In the genomic region with DNA sequence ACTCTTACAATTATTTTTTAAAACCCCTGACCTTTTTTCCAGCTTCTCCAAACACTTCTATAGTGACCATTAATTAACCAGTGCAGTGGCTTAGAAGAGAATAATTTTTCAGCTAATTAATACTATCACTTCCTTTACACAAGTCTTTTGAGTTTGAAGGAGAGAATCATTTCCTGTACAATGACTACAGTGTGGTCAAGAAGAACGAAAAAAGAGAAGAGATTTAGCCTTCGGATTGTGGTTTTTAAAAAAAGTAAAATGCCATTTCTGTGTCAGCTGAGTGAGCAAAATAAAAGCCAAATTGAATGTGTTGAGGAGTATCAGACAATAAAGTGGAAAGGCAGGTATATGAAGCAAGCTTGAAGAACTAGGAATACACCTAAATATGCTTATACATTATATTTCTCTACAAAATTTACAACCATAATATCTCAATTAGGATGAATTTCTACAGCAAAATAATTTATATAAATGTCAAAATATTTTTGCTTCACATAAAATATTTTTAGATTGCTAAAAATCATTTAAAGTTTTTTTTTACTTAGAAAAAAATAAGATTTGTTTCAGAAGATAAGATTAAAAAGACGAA, we compare ENCODE assay signal across 20 cellular contexts.
"Had no signal": no experiment of that assay in that cellular context is flagged by ENCODE, and none has a peak within 500 bp of the region (broad histone marks: within the 10 kb centered on the region; RNA-seq: fewer than 3 reads in every experiment).

No MANE protein-coding gene starts in this region.

- FAIRE-seq: pancreas, urothelium cell line had no signal

- H3K36me3 ChIP-seq: pancreas, suprapubic skin, thyroid gland had no signal

- H3K4me3 ChIP-seq: hepatocyte, lung, pancreas, smooth muscle cell, suprapubic skin, thyroid gland had no signal

- H3K9me3 ChIP-seq: pancreas, suprapubic skin, thyroid gland had no signal

- H2AFZ ChIP-seq: hepatocyte had no signal

- DNase-seq: dermis blood vessel endothelial cell; foreskin keratinocyte; head of caudate nucleus; left colon; left ventricle myocardium superior; mesenchymal stem cell; naive B cell; occipital lobe; pancreas; right cardiac atrium; stimulated activated CD4-positive, alpha-beta T cell treated with anti-CD3 and anti-CD28 coated beads, Interleukin-4, amount 100 ng/mL, for 1 hour; stimulated activated CD8-positive, alpha-beta memory T cell treated with anti-CD3 and anti-CD28 coated beads, Interleukin-4, amount 100 ng/mL, for 48 hours; stimulated activated naive CD8-positive, alpha-beta T cell treated with anti-CD3 and anti-CD28 coated beads, Interleukin-15, Interleukin-2, amounts not matched to agents 100 U/mL and 50 U/mL, for 24 hours; thyroid gland had no signal

- H3K27me3 ChIP-seq: foreskin keratinocyte, hepatocyte, pancreas, suprapubic skin, thyroid gland had no signal

- H3K4me1 ChIP-seq: foreskin keratinocyte, pancreas, suprapubic skin, thyroid gland had no signal

- H3K4me2 ChIP-seq: hepatocyte, smooth muscle cell had no signal

- H3K79me2 ChIP-seq: hepatocyte had no signal

- ATAC-seq: foreskin keratinocyte; left colon; left ventricle myocardium superior; pancreas; right cardiac atrium; stimulated activated effector memory CD8-positive, alpha-beta T cell treated with anti-CD3 and anti-CD28 coated beads, Interleukin-12 subunit alpha, Interleukin-12 subunit beta, amount 100 ng/mL, for 72 hours; stimulated activated naive CD8-positive, alpha-beta T cell treated with anti-CD3 and anti-CD28 coated beads, Interleukin-15, Interleukin-2, amounts not matched to agents 100 U/mL and 50 U/mL, for 24 hours had no signal

- H3K27ac ChIP-seq: foreskin keratinocyte, hepatocyte, pancreas, suprapubic skin, thyroid gland had no signal
